1 cellular context compared by ENCODE assay signal in genomic region chr14:69325646-69326265, GRCh38.
TF ChIP-seq lines count a peak whose summit lies in the region.

No MANE protein-coding gene starts in this region.

TF ChIP-seq in H1, 55 proteins besides CTCF, POLR2A, EP300 and RAD21:
- TF ChIP-seq TCF12 (IDR thresholded peaks at IDR 0.05; ENCODE audit: low read depth, low read length) (no peak), KDM1A (IDR thresholded peaks at IDR 0.05; ENCODE audit: borderline replicate concordance, low read length) (no peak), TAF1 (IDR thresholded peaks at IDR 0.05; ENCODE audit: low read depth, low read length) (no peak), JUND (IDR thresholded peaks at IDR 0.05; ENCODE audit: low read length) (no peak), POLR2AphosphoS5 (IDR thresholded peaks at IDR 0.05; ENCODE audit: low read depth, low read length) (no peak), POU5F1 (IDR thresholded peaks at IDR 0.05; ENCODE audit: low read depth, low read length) (no peak), SRF (IDR thresholded peaks at IDR 0.05; ENCODE audit: low read depth, low read length) (no peak), SIRT6 (IDR thresholded peaks at IDR 0.05; ENCODE audit: low read length) (no peak), EGR1 (IDR thresholded peaks at IDR 0.05; ENCODE audit: borderline replicate concordance, low read depth, low read length) (no peak), CHD1 (IDR thresholded peaks at IDR 0.05; ENCODE audit: low read depth, low read length) (no peak), BRCA1 (IDR thresholded peaks at IDR 0.05; ENCODE audit: low read depth, low read length) (no peak), SUZ12 (IDR thresholded peaks at IDR 0.05; ENCODE audit: low read length) (no peak), GTF2F1 (IDR thresholded peaks at IDR 0.05; ENCODE audit: borderline replicate concordance, low read depth, low read length) (no peak), RXRA (IDR thresholded peaks at IDR 0.05; ENCODE audit: insufficient read depth, low read depth, low read length) (no peak), ASH2L (IDR thresholded peaks at IDR 0.05; ENCODE audit: low read length) (no peak), SIN3A (conservative IDR thresholded peaks at IDR 0.05 in 1 of 2, IDR thresholded peaks at IDR 0.05 in 1 of 2; ENCODE audit: low read depth in 1 of 2, low read length in 2 of 2) (no peak), ATF2 (IDR thresholded peaks at IDR 0.05; ENCODE audit: low read length) (no peak), CHD2 (IDR thresholded peaks at IDR 0.05; ENCODE audit: low read length) (no peak), SAP30 (IDR thresholded peaks at IDR 0.05; ENCODE audit: insufficient read depth, insufficient replicate concordance, low read length) (no peak)
